In the genomic region with DNA sequence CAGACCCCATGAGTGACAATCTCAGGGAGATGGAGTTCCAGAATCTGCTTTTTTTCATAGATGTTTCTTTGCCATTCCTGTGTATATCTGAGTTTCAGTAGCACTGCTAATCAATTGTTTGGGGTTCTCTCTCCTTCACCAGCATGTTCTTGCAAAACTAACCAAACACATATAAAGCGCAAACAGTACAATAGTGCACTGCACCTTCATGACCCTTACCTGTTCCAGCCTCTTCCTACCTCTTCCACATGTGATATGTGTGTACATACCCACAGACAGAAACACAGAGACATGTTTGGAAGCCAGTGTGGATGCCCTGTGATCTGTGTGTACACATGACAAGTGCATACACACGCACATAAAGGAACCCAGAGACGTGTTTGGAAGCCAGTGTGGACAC, we compare ENCODE assay signal across 11 cellular contexts. TPM values are rescaled to one million over a fixed set of nuclear protein-coding genes. Genes with fewer than 3 reads are reported as not detected.
DNase-seq lines count a peak whose midpoint lies in the region; ATAC-seq, FAIRE-seq and TF ChIP-seq lines count a peak whose summit lies in the region.
"Had no signal": no experiment of that assay in that cellular context is flagged by ENCODE, and none has a peak within 500 bp of the region (broad histone marks: within the 10 kb centered on the region; RNA-seq: fewer than 3 reads in every experiment).

No MANE protein-coding gene starts in this region.

- H3K27ac Mint-ChIP-seq in activated naive CD4-positive, alpha-beta T cell treated with anti-CD3 and anti-CD28 coated beads, Interleukin-2, amount 50 U/mL, for 24 hours = no peak overlapping the region
- H3K27ac Mint-ChIP-seq in activated naive CD4-positive, alpha-beta T cell treated with anti-CD3 and anti-CD28 coated beads, Interleukin-2, amount 50 U/mL, for 72 hours = peak overlapping the region in 1 of 2 donors; percentile 13
- H3K27ac Mint-ChIP-seq in activated naive CD8-positive, alpha-beta T cell = peak overlapping the region; percentile 7

- H3K9ac ChIP-seq in kidney (ENCODE audit: low read length in 2 of 2) = peak overlapping the region in 1 of 2 donors; percentile 20

- H3K27me3 Mint-ChIP-seq in activated naive CD4-positive, alpha-beta T cell treated with anti-CD3 and anti-CD28 coated beads, Interleukin-2, amount 50 U/mL, for 24 hours = no peaks in the 10 kb centered on the region
- H3K27me3 Mint-ChIP-seq in activated naive CD8-positive, alpha-beta T cell = no peaks in the 10 kb centered on the region

- peak overlapping the region; percentile 57 for H3K4me3 Mint-ChIP-seq in activated naive CD4-positive, alpha-beta T cell treated with anti-CD3 and anti-CD28 coated beads, Interleukin-2, amount 50 U/mL, for 24 hours
- H3K4me3 Mint-ChIP-seq in activated naive CD8-positive, alpha-beta T cell = peak overlapping the region; percentile 86

- intact Hi-C loops in kidney (cut with DNase I) = no loop called here

- H3K9me3 Mint-ChIP-seq in activated naive CD4-positive, alpha-beta T cell treated with anti-CD3 and anti-CD28 coated beads, Interleukin-2, amount 50 U/mL, for 24 hours = no peaks in the 10 kb centered on the region
- no peaks in the 10 kb centered on the region for H3K9me3 Mint-ChIP-seq in activated naive CD4-positive, alpha-beta T cell treated with anti-CD3 and anti-CD28 coated beads, Interleukin-2, amount 50 U/mL, for 72 hours
- no peaks in the 10 kb centered on the region for H3K9me3 Mint-ChIP-seq in activated naive CD8-positive, alpha-beta T cell (ENCODE audit: low read depth)

- no peak for FAIRE-seq in kidney (lab: Jason Lieb, UNC)
- FAIRE-seq: colon, D721Med had no signal

- TF ChIP-seq CTCF in kidney (IDR thresholded peaks at IDR 0.05; ENCODE audit: borderline replicate concordance, extremely low read depth, insufficient read depth) (no peak), thoracic aorta (IDR thresholded peaks at IDR 0.05) (no peak)

- H3K27ac ChIP-seq in kidney (ENCODE audit: low read depth in 2 of 2, low read length in 2 of 2) (no peak overlapping the region), thoracic aorta (no peak overlapping the region)

- no peak for ATAC-seq in activated naive CD4-positive, alpha-beta T cell treated with anti-CD3 and anti-CD28 coated beads, Interleukin-2, amount 50 U/mL, for 72 hours
- ATAC-seq in thoracic aorta (ENCODE audit: insufficient number of reproducible peaks, low FRiP score, low read depth) = no peak

- no peaks in the 10 kb centered on the region for H3K36me3 Mint-ChIP-seq in activated naive CD4-positive, alpha-beta T cell treated with anti-CD3 and anti-CD28 coated beads, Interleukin-2, amount 50 U/mL, for 24 hours
- peaks cover 6 to 7% of the 10 kb centered on the region in 2 donors for H3K36me3 Mint-ChIP-seq in activated naive CD4-positive, alpha-beta T cell treated with anti-CD3 and anti-CD28 coated beads, Interleukin-2, amount 50 U/mL, for 72 hours
- peaks cover 10% of the 10 kb centered on the region for H3K36me3 Mint-ChIP-seq in activated naive CD8-positive, alpha-beta T cell

- no peaks in the 10 kb centered on the region for H3K9me3 ChIP-seq in kidney (ENCODE audit: control insufficient read depth in 1 of 2, low read length in 2 of 2)
- H3K9me3 ChIP-seq in thoracic aorta = no peaks in the 10 kb centered on the region
- H3K9me3 ChIP-seq: MG63 had no signal

- peak overlapping the region; percentile 51 to 85 for H3K4me3 ChIP-seq in kidney (ENCODE audit: low read length in 2 of 2)
- peak overlapping the region; percentile 96 for H3K4me3 ChIP-seq in thoracic aorta

- no peaks in the 10 kb centered on the region for H3K27me3 ChIP-seq in thoracic aorta (replicated peaks; ENCODE audit: insufficient read depth)
- H3K27me3 ChIP-seq: MG63 had no signal

- peaks cover 0 to 2% of the 10 kb centered on the region in 2 donors for H3K36me3 ChIP-seq in kidney (ENCODE audit: control insufficient read depth in 1 of 2, insufficient read depth in 2 of 2, low read length in 2 of 2)
- H3K36me3 ChIP-seq in thoracic aorta = no peaks in the 10 kb centered on the region

- H3K4me1 Mint-ChIP-seq in activated naive CD4-positive, alpha-beta T cell treated with anti-CD3 and anti-CD28 coated beads, Interleukin-2, amount 50 U/mL, for 24 hours = peaks cover 27% of the 10 kb centered on the region
- H3K4me1 Mint-ChIP-seq in activated naive CD8-positive, alpha-beta T cell (ENCODE audit: low read depth) = peaks cover 28% of the 10 kb centered on the region

- no peak for DNase-seq in activated naive CD4-positive, alpha-beta T cell treated with anti-CD3 and anti-CD28 coated beads, Interleukin-2, amount 50 U/mL, for 72 hours (ENCODE audit: low spot score in 2 of 2)
- no peak for DNase-seq in kidney
- no peak for DNase-seq in thoracic aorta (ENCODE audit: low spot score)
- DNase-seq in hepatic stellate cell (ENCODE audit: low spot score) = no peak
- DNase-seq in mesenteric fat pad (ENCODE audit: low spot score) = no peak
- no peak for DNase-seq in COLO668 (lab: John Stamatoyannopoulos, UW; ENCODE audit: unreplicated experiment)

- peaks cover 4 to 12% of the 10 kb centered on the region in 2 donors for H3K4me1 ChIP-seq in kidney (ENCODE audit: control insufficient read depth in 1 of 2, insufficient read depth in 1 of 2, low read depth in 1 of 2, low read length in 2 of 2)
- peaks cover 0 to 18% of the 10 kb centered on the region in 2 donors for H3K4me1 ChIP-seq in thoracic aorta (ENCODE audit: control insufficient read depth in 1 of 2, low read depth in 2 of 2)

RNA-seq across cellular contexts. Expression of a gene that starts 1.8 kb away (rescaled TPM):
- 10 to 100 TPM; 17.5 to 21.9 TPM for total RNA-seq in activated naive CD4-positive, alpha-beta T cell treated with anti-CD3 and anti-CD28 coated beads, Interleukin-2, amount 50 U/mL, for 72 hours
- total RNA-seq in kidney (17.9 TPM), thoracic aorta (1 to 10 TPM; 7.7 to 8.5 TPM), mesenteric fat pad (8.6 TPM)
- polyA plus RNA-seq in kidney (ENCODE audit: insufficient read depth, low read depth, low replicate concordance) = 17.8 TPM

RNA-seq across cellular contexts. Expression of a gene that starts 41.0 kb away (rescaled TPM):
- 100 to 1,000 TPM in 1 of 2 donors, 10 to 100 TPM in 1; 45.2 to 108 TPM for total RNA-seq in activated naive CD4-positive, alpha-beta T cell treated with anti-CD3 and anti-CD28 coated beads, Interleukin-2, amount 50 U/mL, for 72 hours
- 69.0 TPM for total RNA-seq in kidney
- 50.7 TPM for polyA plus RNA-seq in kidney (ENCODE audit: insufficient read depth, low read depth, low replicate concordance)
- total RNA-seq in thoracic aorta = 10 to 100 TPM; 73.9 to 82.7 TPM
- 50.6 TPM for total RNA-seq in mesenteric fat pad
